8 cellular contexts compared by ENCODE assay signal in the genomic region with DNA sequence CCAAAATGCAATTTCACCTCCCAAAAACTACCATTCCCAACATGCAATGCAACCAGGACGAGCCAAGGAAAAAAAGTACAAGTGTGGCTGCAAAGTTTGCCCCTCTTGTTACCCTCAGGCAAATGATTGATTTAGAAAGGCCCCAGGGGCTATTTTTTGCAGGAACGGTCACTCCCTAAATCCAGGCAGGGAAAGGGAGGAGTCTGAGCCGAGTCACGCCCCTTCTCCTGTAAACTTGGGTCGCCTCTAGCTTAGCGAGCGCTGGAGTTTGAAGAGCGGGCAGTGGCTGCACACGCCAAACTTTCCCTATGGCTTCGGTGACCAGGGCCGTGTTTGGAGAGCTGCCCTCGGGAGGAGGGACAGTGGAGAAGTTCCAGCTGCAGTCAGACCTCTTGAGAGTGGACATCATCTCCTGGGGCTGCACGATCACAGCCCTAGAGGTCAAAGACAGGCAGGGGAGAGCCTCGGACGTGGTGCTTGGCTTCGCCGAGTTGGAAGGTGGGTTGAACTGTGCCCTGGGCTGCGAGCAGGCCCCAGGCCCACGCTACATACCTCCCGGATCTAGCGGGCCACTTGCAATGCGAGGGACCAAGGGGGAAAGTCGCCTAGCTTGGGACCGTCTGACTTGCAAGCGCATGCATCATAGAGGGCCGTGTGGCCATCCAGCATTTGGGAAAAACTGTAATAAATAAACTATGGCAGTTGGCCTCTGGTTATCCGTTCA. TPM values are rescaled to one million over a fixed set of nuclear protein-coding genes. Genes with fewer than 3 reads are reported as not detected.
DNase-seq lines count a peak whose midpoint lies in the region; ATAC-seq and TF ChIP-seq lines count a peak whose summit lies in the region.

A gene (plus strand): TSS at position 261 of the 724 bp plus-strand sequence. CDS start 48 bp downstream, at position 309.

- no peak for TF ChIP-seq POLR2A in gastroesophageal sphincter (IDR thresholded peaks at IDR 0.05)

- 0 to 4% methylated on average over 1 to 22 of the region's 27 CpGs for WGBS in gastroesophageal sphincter (ENCODE audit: low coverage in 1 of 2), 2 donors

- peak within 1 kb of the TSS; percentile 50 to 57 for H3K4me3 ChIP-seq in gastroesophageal sphincter

- peaks cover 68% of the 10 kb centered on the region for H3K4me1 Mint-ChIP-seq in activated naive CD4-positive, alpha-beta T cell treated with anti-CD3 and anti-CD28 coated beads, Interleukin-2, amount 10 ng/mL, durations not matched to agents 7 days and 5 days
- peaks cover 19% of the 10 kb centered on the region for H3K4me1 Mint-ChIP-seq in neural crest cell
- peaks cover 27% of the 10 kb centered on the region for H3K4me1 Mint-ChIP-seq in type B pancreatic cell (ENCODE audit: unreplicated experiment)

- peak within 1 kb of the TSS; percentile 91 for H3K27ac Mint-ChIP-seq in activated naive CD4-positive, alpha-beta T cell treated with anti-CD3 and anti-CD28 coated beads, Interleukin-2, amount 10 ng/mL, durations not matched to agents 7 days and 5 days
- H3K27ac Mint-ChIP-seq in neural crest cell (ENCODE audit: unreplicated experiment) = peak within 1 kb of the TSS; percentile 60
- H3K27ac Mint-ChIP-seq in type B pancreatic cell = peak within 1 kb of the TSS; percentile 76

- DNase-seq in GF-D8 (lab: John Stamatoyannopoulos, UW) (peak; percentile 73), OCI-M2 (lab: John Stamatoyannopoulos, UW; ENCODE audit: unreplicated experiment) (peak; percentile 77), neural crest cell (ENCODE audit: low read depth, low spot score) (peak; percentile 70), type B pancreatic cell (ENCODE audit: extremely low spot score, unreplicated experiment) (peak; percentile 82), SW 1271 (lab: John Stamatoyannopoulos, UW) (no peak)
- DNase-seq in activated naive CD4-positive, alpha-beta T cell treated with anti-CD3 and anti-CD28 coated beads, Interleukin-2, amount 10 ng/mL, durations not matched to agents 7 days and 5 days = peak; percentile 72

- H3K27me3 Mint-ChIP-seq in activated naive CD4-positive, alpha-beta T cell treated with anti-CD3 and anti-CD28 coated beads, Interleukin-2, amount 10 ng/mL, durations not matched to agents 7 days and 5 days = no peaks in the 10 kb centered on the region
- H3K27me3 Mint-ChIP-seq in neural crest cell (ENCODE audit: low read depth) = no peaks in the 10 kb centered on the region
- no peaks in the 10 kb centered on the region for H3K27me3 Mint-ChIP-seq in type B pancreatic cell

- peaks cover 0 to 43% (median 11%) of the 10 kb centered on the region in 3 donors for H3K4me1 ChIP-seq in gastroesophageal sphincter

- H3K27me3 ChIP-seq in gastroesophageal sphincter = no peaks in the 10 kb centered on the region

- TF ChIP-seq CTCF in gastroesophageal sphincter (IDR thresholded peaks at IDR 0.05) (peak in 1 of 4 experiments; percentile 10), neural crest cell (conservative IDR thresholded peaks at IDR 0.05) (no peak), type B pancreatic cell (conservative IDR thresholded peaks at IDR 0.05) (no peak)

- peaks cover 23% of the 10 kb centered on the region for H3K36me3 Mint-ChIP-seq in activated naive CD4-positive, alpha-beta T cell treated with anti-CD3 and anti-CD28 coated beads, Interleukin-2, amount 10 ng/mL, durations not matched to agents 7 days and 5 days
- no peaks in the 10 kb centered on the region for H3K36me3 Mint-ChIP-seq in neural crest cell (ENCODE audit: low read depth)
- no peaks in the 10 kb centered on the region for H3K36me3 Mint-ChIP-seq in type B pancreatic cell

- ATAC-seq in HG02943 (IDR thresholded peaks at IDR 0.05; ENCODE audit: low read depth, unreplicated experiment) = peak; percentile 52
- peak; percentile 95 for ATAC-seq in gastroesophageal sphincter

- peak within 1 kb of the TSS; percentile 73 for H3K4me3 Mint-ChIP-seq in activated naive CD4-positive, alpha-beta T cell treated with anti-CD3 and anti-CD28 coated beads, Interleukin-2, amount 10 ng/mL, durations not matched to agents 7 days and 5 days
- H3K4me3 Mint-ChIP-seq in neural crest cell (peak within 1 kb of the TSS; percentile 84), type B pancreatic cell (peak within 1 kb of the TSS; percentile 89)

- H3K36me3 ChIP-seq in gastroesophageal sphincter = no peaks in the 10 kb centered on the region

- CTCF ChIA-PET in activated naive CD4-positive, alpha-beta T cell treated with anti-CD3 and anti-CD28 coated beads, Interleukin-2, amount 10 ng/mL, durations not matched to agents 7 days and 5 days (lab: Charles Lee) = interaction anchor here (0.7 to 4.0 kb wide), 9 partner anchors 11 to 84 kb away, joined by 3 to 55 read pairs (median 4); a partner anchor contains a TSS

- H3K9me3 Mint-ChIP-seq in activated naive CD4-positive, alpha-beta T cell treated with anti-CD3 and anti-CD28 coated beads, Interleukin-2, amount 10 ng/mL, durations not matched to agents 7 days and 5 days = no peaks in the 10 kb centered on the region
- H3K9me3 Mint-ChIP-seq in neural crest cell = no peaks in the 10 kb centered on the region
- peaks cover 4% of the 10 kb centered on the region for H3K9me3 Mint-ChIP-seq in type B pancreatic cell

- H3K27ac ChIP-seq in gastroesophageal sphincter = peak within 1 kb of the TSS; percentile 0 to 79 (median 76)

- no peak for TF ChIP-seq EP300 in gastroesophageal sphincter (IDR thresholded peaks at IDR 0.05)

- no peaks in the 10 kb centered on the region for H3K9me3 ChIP-seq in gastroesophageal sphincter

RNA-seq across cellular contexts. Expression of the gene that starts here (rescaled TPM):
- 10 to 100 TPM in 3 of 4 donors, 1 to 10 TPM in 1; 9.2 to 17.1 (median 13.2) TPM for total RNA-seq in gastroesophageal sphincter
- total RNA-seq in neural crest cell = 11.3 and 12.5 TPM in 2 replicates
- total RNA-seq in type B pancreatic cell (ENCODE audit: low replicate concordance) = 14.0 and 16.1 TPM in 2 replicates

Comparison
In these comparisons a context has a peak if more than half of its experiments do, and no peak if none do; other contexts are left out.
1. DNase-seq: peak in GF-D8 (single experiment), OCI-M2 (single experiment), activated naive CD4-positive, alpha-beta T cell treated with anti-CD3 and anti-CD28 coated beads, Interleukin-2, amount 10 ng/mL, durations not matched to agents 7 days and 5 days (single experiment), neural crest cell (single experiment) and type B pancreatic cell (single experiment); none in SW 1271 (0 of 2).
2. Peak in every context shown above with its lines, with median percentiles within 50 percentile points of each other: H3K27ac Mint-ChIP-seq and H3K4me3 Mint-ChIP-seq.